ENCODE assay signal across 14 cellular contexts in the genomic region with DNA sequence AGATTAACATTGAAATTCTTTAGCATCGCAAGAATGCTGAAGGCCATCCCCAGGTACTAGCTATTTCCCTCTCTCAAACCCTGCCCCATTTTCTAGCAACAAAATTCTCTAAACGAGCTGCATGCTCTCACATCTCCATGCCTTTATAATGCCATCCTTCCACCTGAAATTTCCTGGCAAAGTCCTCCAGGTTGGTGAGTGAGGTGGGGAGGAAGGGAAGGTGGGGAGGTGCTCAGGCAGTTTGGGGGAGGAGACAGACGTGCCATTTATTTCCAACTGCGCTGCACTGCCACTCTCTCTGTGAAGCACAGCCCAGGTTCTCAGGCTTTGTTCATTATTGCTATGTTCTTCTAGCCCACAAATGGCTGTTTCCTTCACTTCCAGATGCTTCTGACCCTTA.
"Had no signal": no experiment of that assay in that cellular context is flagged by ENCODE, and none has a peak within 500 bp of the region (broad histone marks: within the 10 kb centered on the region; RNA-seq: fewer than 3 reads in every experiment).

No MANE protein-coding gene starts in this region.

- H3K4me3 Mint-ChIP-seq: activated CD4-positive, alpha-beta T cell treated with anti-CD3 and anti-CD28 coated beads for 36 hours; activated CD8-positive, alpha-beta T cell treated with anti-CD3 and anti-CD28 coated beads for 36 hours; activated naive CD8-positive, alpha-beta T cell treated with anti-CD3 and anti-CD28 coated beads, Interleukin-2, amount 10 ng/mL, durations not matched to agents 7 days and 5 days; nephron progenitor cell; stimulated activated naive CD8-positive, alpha-beta T cell treated with anti-CD3 and anti-CD28 coated beads, Interleukin-15, Interleukin-2, amounts not matched to agents 100 ng/mL and 50 ng/mL, for 24 hours had no signal

- H3K9me3 ChIP-seq: uterus had no signal

- H3K4me1 ChIP-seq: heart left ventricle, uterus had no signal

- H3K4me1 Mint-ChIP-seq: activated CD4-positive, alpha-beta T cell treated with anti-CD3 and anti-CD28 coated beads for 36 hours; activated naive CD8-positive, alpha-beta T cell treated with anti-CD3 and anti-CD28 coated beads, Interleukin-2, amount 10 ng/mL, durations not matched to agents 7 days and 5 days; nephron progenitor cell had no signal

- H3K27ac Mint-ChIP-seq: activated CD4-positive, alpha-beta T cell treated with anti-CD3 and anti-CD28 coated beads for 36 hours; activated CD8-positive, alpha-beta T cell treated with anti-CD3 and anti-CD28 coated beads for 36 hours; activated naive CD8-positive, alpha-beta T cell treated with anti-CD3 and anti-CD28 coated beads, Interleukin-2, amount 10 ng/mL, durations not matched to agents 7 days and 5 days; nephron progenitor cell; stimulated activated naive CD8-positive, alpha-beta T cell treated with anti-CD3 and anti-CD28 coated beads, Interleukin-15, Interleukin-2, amounts not matched to agents 100 ng/mL and 50 ng/mL, for 24 hours had no signal

- H3K36me3 ChIP-seq: heart left ventricle, uterus had no signal

- H3K27me3 ChIP-seq: heart left ventricle, uterus had no signal

- H3K27ac ChIP-seq: heart left ventricle, uterus, VCaP had no signal

- DNase-seq: activated CD4-positive, alpha-beta T cell treated with anti-CD3 and anti-CD28 coated beads for 36 hours; activated CD8-positive, alpha-beta memory T cell treated with anti-CD3 and anti-CD28 coated beads, Interleukin-2, amount 50 U/mL, for 4 hours; activated CD8-positive, alpha-beta T cell treated with anti-CD3 and anti-CD28 coated beads for 36 hours; activated naive CD8-positive, alpha-beta T cell treated with anti-CD3 and anti-CD28 coated beads, Interleukin-2, amount 10 ng/mL, durations not matched to agents 7 days and 5 days; aorta; heart left ventricle; nephron progenitor cell; stimulated activated CD4-positive, alpha-beta T cell treated with anti-CD3 and anti-CD28 coated beads, Interleukin-12 subunit alpha, Interleukin-12 subunit beta, amount 100 ng/mL, for 4 hours; stimulated activated CD4-positive, alpha-beta T cell treated with anti-CD3 and anti-CD28 coated beads, Interleukin-2, amount 100 ng/mL, for 48 hours; stimulated activated CD8-positive, alpha-beta memory T cell treated with anti-CD3 and anti-CD28 coated beads, Interleukin-4, amount 100 ng/mL, for 48 hours; SW 1271; uterus had no signal

- H3K9me3 Mint-ChIP-seq: activated CD8-positive, alpha-beta T cell treated with anti-CD3 and anti-CD28 coated beads for 36 hours; activated naive CD8-positive, alpha-beta T cell treated with anti-CD3 and anti-CD28 coated beads, Interleukin-2, amount 10 ng/mL, durations not matched to agents 7 days and 5 days; stimulated activated naive CD8-positive, alpha-beta T cell treated with anti-CD3 and anti-CD28 coated beads, Interleukin-15, Interleukin-2, amounts not matched to agents 100 ng/mL and 50 ng/mL, for 24 hours had no signal

- H3K27me3 Mint-ChIP-seq: activated naive CD8-positive, alpha-beta T cell treated with anti-CD3 and anti-CD28 coated beads, Interleukin-2, amount 10 ng/mL, durations not matched to agents 7 days and 5 days; stimulated activated naive CD8-positive, alpha-beta T cell treated with anti-CD3 and anti-CD28 coated beads, Interleukin-15, Interleukin-2, amounts not matched to agents 100 ng/mL and 50 ng/mL, for 24 hours had no signal

- H3K4me3 ChIP-seq: heart left ventricle, uterus had no signal

- H3K36me3 Mint-ChIP-seq: activated naive CD8-positive, alpha-beta T cell treated with anti-CD3 and anti-CD28 coated beads, Interleukin-2, amount 10 ng/mL, durations not matched to agents 7 days and 5 days had no signal
